Comparison of ENCODE assay signal across 29 cellular contexts in genomic region chr15:58142827-58143226, GRCh38. TPM values are rescaled to one million over a fixed set of nuclear protein-coding genes. Genes with fewer than 3 reads are reported as not detected.
"Had no signal": no experiment of that assay in that cellular context is flagged by ENCODE, and none has a peak within 500 bp of the region (broad histone marks: within the 10 kb centered on the region; RNA-seq: fewer than 3 reads in every experiment).

No MANE protein-coding gene starts in this region.

- H3K4me3 ChIP-seq: lung, pancreas, prostate gland, sigmoid colon, suprapubic skin, thoracic aorta, tibial artery, upper lobe of right lung had no signal

- H3K4me1 Mint-ChIP-seq: immature natural killer cell; naive B cell; stimulated activated effector memory CD8-positive, alpha-beta T cell treated with anti-CD3 and anti-CD28 coated beads, Interleukin-12 subunit alpha, Interleukin-12 subunit beta, amount 100 ng/mL, for 72 hours had no signal

- DNase-seq: hypothalamus; immature natural killer cell; kidney; left colon; left lung; mesendoderm; naive B cell; nucleus accumbens; pancreas; posterior cingulate gyrus; retina; right cardiac atrium; sigmoid colon; small intestine; spleen; stimulated activated CD4-positive, alpha-beta T cell treated with anti-CD3 and anti-CD28 coated beads, Interleukin-4, amount 100 ng/mL, for 24 hours; stimulated activated naive CD4-positive, alpha-beta T cell; tibial artery; trophoblast cell; upper lobe of right lung had no signal

- ATAC-seq: left colon; left lung; natural killer cell treated with Interleukin-12 subunit alpha and Interleukin-12 subunit beta and Interleukin-15 and Interleukin-18, amount 100 ng/mL, for 72 hours; pancreas; right cardiac atrium; stimulated activated effector memory CD8-positive, alpha-beta T cell treated with anti-CD3 and anti-CD28 coated beads, Interleukin-12 subunit alpha, Interleukin-12 subunit beta, amount 100 ng/mL, for 72 hours; upper lobe of right lung had no signal

- H3K4me3 Mint-ChIP-seq: immature natural killer cell; mesothelial cell of epicardium; natural killer cell treated with Interleukin-12 subunit alpha and Interleukin-12 subunit beta and Interleukin-15 and Interleukin-18, amount 100 ng/mL, for 72 hours; stimulated activated effector memory CD8-positive, alpha-beta T cell treated with anti-CD3 and anti-CD28 coated beads, Interleukin-12 subunit alpha, Interleukin-12 subunit beta, amount 100 ng/mL, for 72 hours; stimulated activated naive CD8-positive, alpha-beta T cell treated with anti-CD3 and anti-CD28 coated beads, Interleukin-15, Interleukin-2, amounts not matched to agents 100 ng/mL and 50 ng/mL, for 24 hours had no signal

- H3K9me3 ChIP-seq: left lung, pancreas, prostate gland, sigmoid colon, spleen, suprapubic skin, thoracic aorta, tibial artery, upper lobe of right lung had no signal

- H3K4me1 ChIP-seq: pancreas, prostate gland, sigmoid colon had no signal

- H3K9me3 Mint-ChIP-seq: immature natural killer cell; mesothelial cell of epicardium; naive B cell; natural killer cell treated with Interleukin-12 subunit alpha and Interleukin-12 subunit beta and Interleukin-15 and Interleukin-18, amount 100 ng/mL, for 72 hours; stimulated activated effector memory CD8-positive, alpha-beta T cell treated with anti-CD3 and anti-CD28 coated beads, Interleukin-12 subunit alpha, Interleukin-12 subunit beta, amount 100 ng/mL, for 72 hours; stimulated activated naive CD8-positive, alpha-beta T cell treated with anti-CD3 and anti-CD28 coated beads, Interleukin-15, Interleukin-2, amounts not matched to agents 100 ng/mL and 50 ng/mL, for 24 hours had no signal

- H3K27me3 ChIP-seq: left lung, pancreas, sigmoid colon, suprapubic skin, tibial artery, upper lobe of right lung had no signal

- H3K36me3 Mint-ChIP-seq: immature natural killer cell; mesothelial cell of epicardium; naive B cell; natural killer cell treated with Interleukin-12 subunit alpha and Interleukin-12 subunit beta and Interleukin-15 and Interleukin-18, amount 100 ng/mL, for 72 hours; stimulated activated effector memory CD8-positive, alpha-beta T cell treated with anti-CD3 and anti-CD28 coated beads, Interleukin-12 subunit alpha, Interleukin-12 subunit beta, amount 100 ng/mL, for 72 hours had no signal

- H3K36me3 ChIP-seq: left lung, pancreas, prostate gland, sigmoid colon, spleen, suprapubic skin, thoracic aorta, tibial artery, upper lobe of right lung had no signal

- H3K27ac ChIP-seq: pancreas, prostate gland, sigmoid colon, suprapubic skin, thoracic aorta, tibial artery, upper lobe of right lung had no signal

- H3K27ac Mint-ChIP-seq: immature natural killer cell; mesothelial cell of epicardium; naive B cell; natural killer cell treated with Interleukin-12 subunit alpha and Interleukin-12 subunit beta and Interleukin-15 and Interleukin-18, amount 100 ng/mL, for 72 hours; stimulated activated effector memory CD8-positive, alpha-beta T cell treated with anti-CD3 and anti-CD28 coated beads, Interleukin-12 subunit alpha, Interleukin-12 subunit beta, amount 100 ng/mL, for 72 hours; stimulated activated naive CD8-positive, alpha-beta T cell treated with anti-CD3 and anti-CD28 coated beads, Interleukin-15, Interleukin-2, amounts not matched to agents 100 ng/mL and 50 ng/mL, for 24 hours had no signal

RNA-seq across cellular contexts. Expression of gene AQP9, which starts 4.6 kb away (rescaled TPM):
- total RNA-seq: mesothelial cell of epicardium had no signal
- polyA plus RNA-seq: immature natural killer cell, neural cell had no signal
